ENCODE assay signal across 14 cellular contexts in genomic region chr13:97107815-97108534, GRCh38.
"Had no signal": no experiment of that assay in that cellular context is flagged by ENCODE, and none has a peak within 500 bp of the region (broad histone marks: within the 10 kb centered on the region; RNA-seq: fewer than 3 reads in every experiment).

No MANE protein-coding gene starts in this region.

- ATAC-seq: activated naive CD8-positive, alpha-beta T cell treated with anti-CD3 and anti-CD28 coated beads, Interleukin-2, amount 50 U/mL, for 24 hours; esophagus mucosa; left ventricle myocardium superior had no signal

- H3K27me3 Mint-ChIP-seq: brain had no signal

- DNase-seq: activated CD4-positive, alpha-beta memory T cell treated with anti-CD3 and anti-CD28 coated beads, Interleukin-2, amount 10 ng/mL, durations not matched to agents 7 days and 5 days; activated CD4-positive, alpha-beta T cell treated with anti-CD3 and anti-CD28 coated beads for 1 hour; activated CD8-positive, alpha-beta memory T cell treated with anti-CD3 and anti-CD28 coated beads, Interleukin-2, amount 50 U/mL, for 4 hours; activated naive CD8-positive, alpha-beta T cell treated with anti-CD3 and anti-CD28 coated beads, Interleukin-2, amount 50 U/mL, for 24 hours; left ventricle myocardium superior; retina; stimulated activated CD4-positive, alpha-beta T cell treated with anti-CD3 and anti-CD28 coated beads, Interleukin-15, amount 100 ng/mL, for 24 hours; T-helper 9 cell; thyroid gland had no signal

- H3K4me2 ChIP-seq: neural progenitor cell had no signal

- H3K9me3 Mint-ChIP-seq: activated CD4-positive, alpha-beta memory T cell treated with anti-CD3 and anti-CD28 coated beads, Interleukin-2, amount 10 ng/mL, durations not matched to agents 7 days and 5 days; activated naive CD8-positive, alpha-beta T cell treated with anti-CD3 and anti-CD28 coated beads, Interleukin-2, amount 50 U/mL, for 24 hours; neural progenitor cell had no signal

- H3K4me1 ChIP-seq: parathyroid adenoma had no signal

- H2AFZ ChIP-seq: neural progenitor cell, parathyroid adenoma had no signal

- H3K79me2 ChIP-seq: parathyroid adenoma had no signal

- H3K4me3 ChIP-seq: dorsolateral prefrontal cortex, neural progenitor cell, thyroid gland had no signal

- H3K27ac Mint-ChIP-seq: activated CD4-positive, alpha-beta memory T cell treated with anti-CD3 and anti-CD28 coated beads, Interleukin-2, amount 10 ng/mL, durations not matched to agents 7 days and 5 days; activated naive CD8-positive, alpha-beta T cell treated with anti-CD3 and anti-CD28 coated beads, Interleukin-2, amount 50 U/mL, for 24 hours; neural progenitor cell had no signal

- H3K9me3 ChIP-seq: thyroid gland had no signal

- H3K36me3 ChIP-seq: neural progenitor cell, thyroid gland had no signal

- H3K27ac ChIP-seq: neural progenitor cell, parathyroid adenoma, thyroid gland had no signal

- H3K4me3 Mint-ChIP-seq: activated CD4-positive, alpha-beta memory T cell treated with anti-CD3 and anti-CD28 coated beads, Interleukin-2, amount 10 ng/mL, durations not matched to agents 7 days and 5 days; activated naive CD8-positive, alpha-beta T cell treated with anti-CD3 and anti-CD28 coated beads, Interleukin-2, amount 50 U/mL, for 24 hours; brain; neural progenitor cell had no signal

- H3K36me3 Mint-ChIP-seq: brain had no signal

- H3K27me3 ChIP-seq: dorsolateral prefrontal cortex, thyroid gland had no signal
